ENCODE assay signal across 1 cellular context in genomic region chr11:61996933-61997332, GRCh38.
A peak's percentile ranks its signal among the peaks of the same experiment; 100 is the strongest.
TF ChIP-seq lines count a peak whose summit lies in the region.

No MANE protein-coding gene starts in this region.

TF ChIP-seq in HepG2, 621 proteins besides CTCF, POLR2A, EP300 and RAD21 (continued from another document and continues in another):
- no peak for TF ChIP-seq AFF4 (CRISPR knock-in tag; IDR thresholded peaks at IDR 0.05)
- TF ChIP-seq ARNTL (CRISPR knock-in tag; IDR thresholded peaks at IDR 0.05), result no peak
- no peak for TF ChIP-seq MEIS2 (CRISPR knock-in tag; IDR thresholded peaks at IDR 0.05)
- peak; percentile 48 for TF ChIP-seq STAG1 (CRISPR knock-in tag; IDR thresholded peaks at IDR 0.05)
- no peak for TF ChIP-seq REXO4 (CRISPR knock-in tag; IDR thresholded peaks at IDR 0.05; ENCODE audit: borderline replicate concordance)
- no peak for TF ChIP-seq ZNF136 (CRISPR knock-in tag; IDR thresholded peaks at IDR 0.05; ENCODE audit: low read depth)
- no peak for TF ChIP-seq ZNF678 (CRISPR knock-in tag; IDR thresholded peaks at IDR 0.05)
- TF ChIP-seq ZFP36L1 (CRISPR knock-in tag; IDR thresholded peaks at IDR 0.05), result no peak
- TF ChIP-seq CENPT (CRISPR knock-in tag; IDR thresholded peaks at IDR 0.05; ENCODE audit: low read depth), result no peak
- no peak for TF ChIP-seq TFAP4 (IDR thresholded peaks at IDR 0.05; ENCODE audit: borderline replicate concordance, low read depth)
- TF ChIP-seq HOXA3 (CRISPR knock-in tag; IDR thresholded peaks at IDR 0.05), result no peak
- no peak for TF ChIP-seq MAX (IDR thresholded peaks at IDR 0.05)
- no peak for TF ChIP-seq TARDBP (CRISPR knock-in tag; IDR thresholded peaks at IDR 0.05)
- no peak for TF ChIP-seq ATF7 (IDR thresholded peaks at IDR 0.05)
- no peak for TF ChIP-seq ATF7 (CRISPR knock-in tag; IDR thresholded peaks at IDR 0.05)
- no peak for TF ChIP-seq KDM3A (CRISPR knock-in tag; IDR thresholded peaks at IDR 0.05; ENCODE audit: low read depth)
- TF ChIP-seq CREM (IDR thresholded peaks at IDR 0.05), result no peak
- no peak for TF ChIP-seq CREM (CRISPR knock-in tag; IDR thresholded peaks at IDR 0.05)
- no peak for TF ChIP-seq ZBTB10 (CRISPR knock-in tag; IDR thresholded peaks at IDR 0.05; ENCODE audit: borderline replicate concordance)
- TF ChIP-seq ZFX (CRISPR knock-in tag; IDR thresholded peaks at IDR 0.05; ENCODE audit: low read depth), result no peak
- TF ChIP-seq BHLHE40 (IDR thresholded peaks at IDR 0.05; ENCODE audit: low read length), result no peak
- peak; percentile 20; the same call in 1 of the 2 replicates for TF ChIP-seq HMG20A (CRISPR knock-in tag; IDR thresholded peaks at IDR 0.05; ENCODE audit: borderline replicate concordance)
- no peak for TF ChIP-seq DPF2 (CRISPR knock-in tag; IDR thresholded peaks at IDR 0.05; ENCODE audit: borderline replicate concordance, low read depth)
- TF ChIP-seq ZNF556 (CRISPR knock-in tag; IDR thresholded peaks at IDR 0.05; ENCODE audit: borderline replicate concordance), result no peak
- TF ChIP-seq ZBTB37 (CRISPR knock-in tag; IDR thresholded peaks at IDR 0.05), result no peak
- no peak for TF ChIP-seq ZNF484 (CRISPR knock-in tag; IDR thresholded peaks at IDR 0.05; ENCODE audit: borderline replicate concordance, low read depth)
- TF ChIP-seq MLLT10 (CRISPR knock-in tag; IDR thresholded peaks at IDR 0.05), result no peak
- no peak for TF ChIP-seq ZZZ3 (CRISPR knock-in tag; IDR thresholded peaks at IDR 0.05; ENCODE audit: borderline replicate concordance)
- TF ChIP-seq PRDM15 (CRISPR knock-in tag; IDR thresholded peaks at IDR 0.05), result no peak
- no peak for TF ChIP-seq ZNF83 (CRISPR knock-in tag; IDR thresholded peaks at IDR 0.05; ENCODE audit: borderline replicate concordance)
- TF ChIP-seq HNF1B (CRISPR knock-in tag; IDR thresholded peaks at IDR 0.05), result no peak
- no peak for TF ChIP-seq ZNF205 (CRISPR knock-in tag; IDR thresholded peaks at IDR 0.05)
- no peak for TF ChIP-seq BRCA1 (CRISPR knock-in tag; IDR thresholded peaks at IDR 0.05)
- peak; percentile 19; the same call in 1 of the 2 replicates for TF ChIP-seq IKZF5 (CRISPR knock-in tag; IDR thresholded peaks at IDR 0.05)
- TF ChIP-seq DDIT3 (CRISPR knock-in tag; IDR thresholded peaks at IDR 0.05), result no peak
- no peak for TF ChIP-seq NCOA2 (CRISPR knock-in tag; IDR thresholded peaks at IDR 0.05)
- TF ChIP-seq ZNF33B (CRISPR knock-in tag; IDR thresholded peaks at IDR 0.05), result no peak
- no peak for TF ChIP-seq ZHX1 (CRISPR knock-in tag; IDR thresholded peaks at IDR 0.05; ENCODE audit: low read depth)
- 0 out of 4 replicates have a peak, but pooled peaks of 1 of the 2 experiments have one; percentile 26 for TF ChIP-seq HMGXB4 (CRISPR knock-in tag; IDR thresholded peaks at IDR 0.05; ENCODE audit: borderline replicate concordance in 1 of 2, low read depth in 1 of 2)
- TF ChIP-seq HIVEP1 (CRISPR knock-in tag; IDR thresholded peaks at IDR 0.05), result no peak
- TF ChIP-seq RXRB (CRISPR knock-in tag; IDR thresholded peaks at IDR 0.05; ENCODE audit: borderline replicate concordance), result peak; percentile 35; the same call in 1 of the 2 replicates
- no peak for TF ChIP-seq ZNF670 (CRISPR knock-in tag; IDR thresholded peaks at IDR 0.05; ENCODE audit: borderline replicate concordance)
- no peak for TF ChIP-seq ZNF160 (CRISPR knock-in tag; IDR thresholded peaks at IDR 0.05)
- TF ChIP-seq SNAPC2 (CRISPR knock-in tag; IDR thresholded peaks at IDR 0.05), result no peak
